Comparison of ENCODE assay signal across 8 cellular contexts in the genomic region with DNA sequence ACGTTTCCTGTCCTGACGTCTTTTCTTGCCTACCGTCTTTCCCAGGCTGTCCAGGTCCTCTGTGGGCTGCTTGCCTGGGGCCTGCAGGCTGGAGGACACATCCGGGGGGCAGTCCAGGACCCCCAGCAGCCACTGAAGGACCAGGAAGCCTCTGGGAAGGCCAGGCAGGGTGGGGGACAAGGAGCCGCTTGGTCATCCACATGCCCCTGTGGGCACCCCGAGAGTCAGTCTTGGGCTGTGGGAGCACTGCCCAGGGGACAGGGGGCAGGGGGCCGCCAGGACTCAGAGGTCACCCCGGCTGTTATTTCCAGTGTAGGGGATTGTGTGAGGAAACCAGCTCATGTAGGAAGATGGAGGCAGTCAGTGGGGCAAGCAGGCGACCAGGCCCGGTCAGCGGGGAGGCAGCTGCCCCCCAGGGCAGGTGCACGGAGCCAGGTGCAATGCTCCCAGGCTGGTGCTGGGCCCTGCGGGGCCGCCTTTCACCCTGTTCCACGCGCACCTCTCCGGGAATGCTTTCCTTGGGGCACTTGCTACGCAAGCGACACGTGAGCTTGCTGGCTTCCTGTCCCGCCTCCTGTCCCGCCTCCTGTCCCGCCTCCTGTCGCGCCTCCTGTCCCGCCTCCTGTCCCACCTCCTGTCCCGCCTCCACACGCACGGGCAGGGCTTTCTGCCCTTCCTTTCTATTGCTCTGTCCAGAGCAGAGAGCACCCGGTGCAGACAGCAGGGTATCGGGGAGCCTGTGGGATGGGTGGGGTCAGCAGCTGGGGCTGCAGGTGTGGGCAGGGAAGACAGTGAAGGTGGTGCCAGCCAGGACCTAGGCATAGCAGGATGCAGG. TPM values are rescaled to one million over a fixed set of nuclear protein-coding genes. Genes with fewer than 3 reads are reported as not detected.
DNase-seq lines count a peak whose midpoint lies in the region; ATAC-seq and TF ChIP-seq lines count a peak whose summit lies in the region.

No MANE protein-coding gene starts in this region.

- no peak overlapping the region for H3K27ac ChIP-seq in BLaER1 treated with 17β-estradiol and CSF1 and Interleukin-3, amounts not matched to agents 10 nM and 100 nM
- H3K27ac ChIP-seq in fibroblast of lung (ENCODE audit: insufficient read depth, low read length), result peak overlapping the region; percentile 61
- peak overlapping the region; percentile 89 for H3K27ac ChIP-seq in naive thymus-derived CD4-positive, alpha-beta T cell (ENCODE audit: low read depth, low read length)

- H3K36me3 ChIP-seq in BLaER1 treated with 17β-estradiol and CSF1 and Interleukin-3, amounts not matched to agents 10 nM and 100 nM, result peaks cover 0 to 13% (median 4%) of the 10 kb centered on the region in 11 experiments; a peak in 5 of 22 replicates
- H3K36me3 ChIP-seq in fibroblast of lung (ENCODE audit: control insufficient read depth, insufficient read depth, low read length), result no peaks in the 10 kb centered on the region
- H3K36me3 ChIP-seq in naive thymus-derived CD4-positive, alpha-beta T cell (ENCODE audit: control insufficient read depth in 2 of 3, insufficient read depth in 3 of 3, low read length in 3 of 3), result no peaks in the 10 kb centered on the region

- peak; percentile 80 for DNase-seq in Jurkat, Clone E6-1 (ENCODE audit: low read depth, low spot score)
- peak; percentile 83 for DNase-seq in RPMI7951 (ENCODE audit: low read depth)
- DNase-seq in fibroblast of lung (ENCODE audit: low read depth in 2 of 2), result peak; percentile 91
- peak; percentile 72 to 91 (median 84) for DNase-seq in naive thymus-derived CD4-positive, alpha-beta T cell
- DNase-seq in stimulated activated CD8-positive, alpha-beta memory T cell treated with anti-CD3 and anti-CD28 coated beads, Interleukin-7, amount 100 ng/mL, for 48 hours (ENCODE audit: extremely low read depth in 1 of 2, low read depth in 1 of 2), result peak; percentile 64 to 84

- POLR2A ChIA-PET in naive thymus-derived CD4-positive, alpha-beta T cell (lab: Charles Lee), result interaction anchor here (0.6 to 2.3 kb wide), 7 partner anchors 9 to 1705 kb away, joined by 3 to 13 read pairs (median 4); a partner anchor contains a TSS

- peaks cover 0 to 11% (median 0%) of the 10 kb centered on the region in 11 experiments; a peak in 3 of 22 replicates for H4K20me1 ChIP-seq in BLaER1 treated with 17β-estradiol and CSF1 and Interleukin-3, amounts not matched to agents 10 nM and 100 nM
- no peaks in the 10 kb centered on the region for H4K20me1 ChIP-seq in fibroblast of lung (ENCODE audit: control insufficient read depth, extremely low read depth, insufficient read depth, low read length)

- peak overlapping the region; percentile 91 for H3K27ac Mint-ChIP-seq in activated T-helper 17 cell treated with anti-CD3 and anti-CD28 coated beads, Interleukin-2, amount 50 U/mL, for 72 hours
- H3K27ac Mint-ChIP-seq in naive thymus-derived CD4-positive, alpha-beta T cell, result peak overlapping the region; percentile 78 to 95 (median 91)

- H3K4me2 ChIP-seq in BLaER1 treated with 17β-estradiol and CSF1 and Interleukin-3, amounts not matched to agents 10 nM and 100 nM, result peak overlapping the region in 7 of 11 experiments; percentile 12 to 40 (median 18); a peak in 7 of 22 replicates
- H3K4me2 ChIP-seq in fibroblast of lung (ENCODE audit: extremely low read depth, insufficient read depth, low read length), result peak overlapping the region; percentile 85

- peak overlapping the region; percentile 79 for H3K4me3 Mint-ChIP-seq in activated T-helper 17 cell treated with anti-CD3 and anti-CD28 coated beads, Interleukin-2, amount 50 U/mL, for 72 hours
- peak overlapping the region; percentile 74 to 90 (median 85) for H3K4me3 Mint-ChIP-seq in naive thymus-derived CD4-positive, alpha-beta T cell

- H3K27me3 ChIP-seq in BLaER1 treated with 17β-estradiol and CSF1 and Interleukin-3, amounts not matched to agents 10 nM and 100 nM, result no peaks in the 10 kb centered on the region
- H3K27me3 ChIP-seq in fibroblast of lung (ENCODE audit: control insufficient read depth, insufficient read depth, low read length), result no peaks in the 10 kb centered on the region
- no peaks in the 10 kb centered on the region for H3K27me3 ChIP-seq in naive thymus-derived CD4-positive, alpha-beta T cell (ENCODE audit: control insufficient read depth in 2 of 2, insufficient read depth in 2 of 2, low read length in 2 of 2)

- H3K4me1 ChIP-seq in BLaER1 treated with 17β-estradiol and CSF1 and Interleukin-3, amounts not matched to agents 10 nM and 100 nM, result peaks cover 0 to 20% (median 11%) of the 10 kb centered on the region in 10 experiments; a peak in 16 of 20 replicates
- no peaks in the 10 kb centered on the region for H3K4me1 ChIP-seq in fibroblast of lung (ENCODE audit: control insufficient read depth, extremely low read depth, insufficient read depth, low read length)
- peaks cover 13 to 15% of the 10 kb centered on the region in 2 donors for H3K4me1 ChIP-seq in naive thymus-derived CD4-positive, alpha-beta T cell (ENCODE audit: control insufficient read depth in 2 of 2, insufficient read depth in 2 of 2, low read length in 2 of 2)

- no peaks in the 10 kb centered on the region for H3K79me2 ChIP-seq in fibroblast of lung (ENCODE audit: control insufficient read depth, insufficient read depth, low read length)

- H3K4me1 Mint-ChIP-seq in activated T-helper 17 cell treated with anti-CD3 and anti-CD28 coated beads, Interleukin-2, amount 50 U/mL, for 72 hours, result peaks cover 12% of the 10 kb centered on the region
- H3K4me1 Mint-ChIP-seq in naive thymus-derived CD4-positive, alpha-beta T cell, result peaks cover 0 to 34% (median 12%) of the 10 kb centered on the region in 7 donors

- ATAC-seq in GM19467 (IDR thresholded peaks at IDR 0.05; ENCODE audit: unreplicated experiment), result peak; percentile 56
- peak; percentile 90 for ATAC-seq in activated T-helper 17 cell treated with anti-CD3 and anti-CD28 coated beads, Interleukin-2, amount 50 U/mL, for 72 hours (replicated peaks)
- peak; percentile 93 for ATAC-seq in naive thymus-derived CD4-positive, alpha-beta T cell

- H3K36me3 Mint-ChIP-seq in activated T-helper 17 cell treated with anti-CD3 and anti-CD28 coated beads, Interleukin-2, amount 50 U/mL, for 72 hours (ENCODE audit: low read depth), result no peaks in the 10 kb centered on the region
- peaks cover 0 to 5% (median 4%) of the 10 kb centered on the region in 5 donors for H3K36me3 Mint-ChIP-seq in naive thymus-derived CD4-positive, alpha-beta T cell

- H3K4me3 ChIP-seq in BLaER1 treated with 17β-estradiol and CSF1 and Interleukin-3, amounts not matched to agents 10 nM and 100 nM, result no peak overlapping the region
- H3K4me3 ChIP-seq in Jurkat, Clone E6-1 (ENCODE audit: low read length), result peak overlapping the region; percentile 66
- peak overlapping the region in 3 of 4 experiments; percentile 37 to 53 (median 39) for H3K4me3 ChIP-seq in fibroblast of lung (replicated peaks in 1 of 4; ENCODE audit: control extremely low read depth in 1 of 4, insufficient read depth in 1 of 4, low read depth in 3 of 4, low read length in 4 of 4)
- H3K4me3 ChIP-seq in naive thymus-derived CD4-positive, alpha-beta T cell (ENCODE audit: low read length), result peak overlapping the region; percentile 77

- CTCF ChIA-PET in naive thymus-derived CD4-positive, alpha-beta T cell (lab: Charles Lee), result interaction anchor here (0.6 to 1.7 kb wide), 4 partner anchors 60 to 930 kb away, joined by 3 to 4 read pairs (median 3); no protein-coding TSS in a partner anchor

- intact Hi-C loops in naive thymus-derived CD4-positive, alpha-beta T cell (cut with micrococcal nuclease), result loop anchor here (1.0 to 10.0 kb wide), 8 partner anchors 47 to 755 kb away; a partner anchor contains a TSS

- H3K9ac ChIP-seq in BLaER1 treated with 17β-estradiol and CSF1 and Interleukin-3, amounts not matched to agents 10 nM and 100 nM, result no peak overlapping the region; a peak in 1 of 22 replicates
- peak overlapping the region; percentile 51 for H3K9ac ChIP-seq in fibroblast of lung (ENCODE audit: insufficient read depth, low read length)

- peaks cover 20 to 42% (median 32%) of the 10 kb centered on the region in 11 experiments for H3K9me3 ChIP-seq in BLaER1 treated with 17β-estradiol and CSF1 and Interleukin-3, amounts not matched to agents 10 nM and 100 nM (replicated peaks in 1 of 11)
- H3K9me3 ChIP-seq in fibroblast of lung (ENCODE audit: control insufficient read depth, insufficient read depth, low read depth, low read length), result no peaks in the 10 kb centered on the region
- H3K9me3 ChIP-seq in naive thymus-derived CD4-positive, alpha-beta T cell (ENCODE audit: control insufficient read depth in 2 of 3, low read length in 3 of 3), result no peaks in the 10 kb centered on the region

- TF ChIP-seq CTCF in fibroblast of lung (conservative IDR thresholded peaks at IDR 0.05 in 1 of 2, IDR thresholded peaks at IDR 0.05 in 1 of 2; ENCODE audit: low read depth in 1 of 2, low read length in 2 of 2), result no peak

- H2AFZ ChIP-seq in fibroblast of lung (ENCODE audit: low read length), result peak overlapping the region; percentile 82

- H3K27me3 Mint-ChIP-seq in activated T-helper 17 cell treated with anti-CD3 and anti-CD28 coated beads, Interleukin-2, amount 50 U/mL, for 72 hours, result no peaks in the 10 kb centered on the region
- H3K27me3 Mint-ChIP-seq in naive thymus-derived CD4-positive, alpha-beta T cell, result no peaks in the 10 kb centered on the region

- peaks cover 4% of the 10 kb centered on the region for H3K9me3 Mint-ChIP-seq in activated T-helper 17 cell treated with anti-CD3 and anti-CD28 coated beads, Interleukin-2, amount 50 U/mL, for 72 hours
- H3K9me3 Mint-ChIP-seq in naive thymus-derived CD4-positive, alpha-beta T cell, result peaks cover 0 to 8% (median 3%) of the 10 kb centered on the region in 11 donors

RNA-seq across cellular contexts. Expression of a gene that starts 39.5 kb away (rescaled TPM):
- not detected for polyA plus RNA-seq in Jurkat, Clone E6-1 (2012; ENCODE audit: insufficient read depth, insufficient read length)
- not detected in 2 replicates for total RNA-seq in RPMI7951 (2014; rRNA removed; shearing (Covaris generic))
- not detected for total RNA-seq in activated T-helper 17 cell treated with anti-CD3 and anti-CD28 coated beads, Interleukin-2, amount 50 U/mL, for 72 hours
- total RNA-seq in fibroblast of lung, result not detected in 2 replicates
- not detected in 2 replicates for polyA plus RNA-seq in fibroblast of lung
- not detected in 2 replicates for polyA plus RNA-seq in fibroblast of lung (2012)
- not detected in 2 replicates for polyA minus RNA-seq in fibroblast of lung (ENCODE audit: low replicate concordance)
- not detected for total RNA-seq in naive thymus-derived CD4-positive, alpha-beta T cell
- not detected for polyA plus RNA-seq in naive thymus-derived CD4-positive, alpha-beta T cell

RNA-seq across cellular contexts. Expression of a gene that starts 47.0 kb away (rescaled TPM):
- polyA plus RNA-seq in Jurkat, Clone E6-1 (2012; ENCODE audit: insufficient read depth, insufficient read length), result 34.6 TPM
- 8.9 and 11.8 TPM in 2 replicates for total RNA-seq in RPMI7951 (2014; rRNA removed; shearing (Covaris generic))
- total RNA-seq in activated T-helper 17 cell treated with anti-CD3 and anti-CD28 coated beads, Interleukin-2, amount 50 U/mL, for 72 hours, result 10 to 100 TPM; 27.6 to 30.8 TPM
- 21.8 and 28.4 TPM in 2 replicates for total RNA-seq in fibroblast of lung
- 34.6 and 40.4 TPM in 2 replicates for polyA plus RNA-seq in fibroblast of lung
- 46.5 and 52.3 TPM in 2 replicates for polyA plus RNA-seq in fibroblast of lung (2012)
- 48.8 and 123 TPM in 2 replicates for polyA minus RNA-seq in fibroblast of lung (ENCODE audit: low replicate concordance)
- total RNA-seq in naive thymus-derived CD4-positive, alpha-beta T cell, result 10 to 100 TPM; 39.8 to 63.8 (median 48.7) TPM
- 10 to 100 TPM; 20.9 to 26.5 TPM for polyA plus RNA-seq in naive thymus-derived CD4-positive, alpha-beta T cell

Comparison
In these comparisons a context has a peak if more than half of its experiments do, and no peak if none do; other contexts are left out.
1. H3K27ac ChIP-seq: peak in fibroblast of lung (single experiment) and naive thymus-derived CD4-positive, alpha-beta T cell (single experiment); none in BLaER1 treated with 17β-estradiol and CSF1 and Interleukin-3, amounts not matched to agents 10 nM and 100 nM (0 of 11).
2. H3K4me3 ChIP-seq: peak in Jurkat, Clone E6-1 (single experiment), fibroblast of lung (3 of 4) and naive thymus-derived CD4-positive, alpha-beta T cell (single experiment); none in BLaER1 treated with 17β-estradiol and CSF1 and Interleukin-3, amounts not matched to agents 10 nM and 100 nM (0 of 10).
3. Peak in every context shown above with its lines, with median percentiles within 50 percentile points of each other: ATAC-seq and DNase-seq.